Comparison of ENCODE assay signal across 20 cellular contexts in the genomic region with DNA sequence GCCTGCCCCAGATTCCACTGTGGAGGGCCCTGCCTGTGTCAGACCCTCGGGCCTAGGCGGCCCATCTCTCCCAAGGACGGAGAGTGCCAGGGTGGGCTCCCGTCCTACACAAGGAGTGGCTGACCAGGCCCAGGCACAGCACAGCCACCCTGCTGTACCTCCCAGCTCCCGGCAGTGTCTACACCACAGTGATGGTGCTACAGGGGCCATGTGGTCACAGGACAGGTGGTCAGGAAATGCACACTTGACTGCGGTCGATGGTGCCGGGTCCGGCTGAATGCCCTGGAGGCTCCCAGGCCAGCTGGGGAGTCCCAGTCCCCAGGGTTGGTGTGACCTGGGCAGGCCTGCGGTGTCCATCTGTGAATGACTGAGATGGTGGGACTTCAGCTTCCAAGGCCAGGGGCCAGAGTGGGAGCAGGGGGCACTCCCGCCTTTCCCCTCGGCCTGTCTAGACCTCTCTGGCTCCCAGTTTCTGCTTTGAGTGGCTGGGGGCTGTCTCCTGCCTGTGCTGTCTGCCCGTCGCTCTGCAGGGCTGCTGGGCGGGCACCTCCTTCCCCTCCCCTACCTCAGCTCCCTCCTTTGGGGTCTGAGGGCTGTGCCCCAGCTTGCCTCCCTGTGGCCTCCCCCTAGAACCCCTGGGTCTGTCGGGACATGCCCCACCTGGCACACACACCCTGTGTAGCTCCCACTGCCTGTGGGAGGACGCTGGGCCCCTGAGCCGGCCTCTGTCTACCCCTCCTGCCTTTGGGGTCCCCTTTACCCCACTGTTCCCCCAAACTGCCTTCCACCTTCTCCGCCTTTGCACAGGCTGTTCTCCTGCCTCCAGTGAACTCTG. TPM values are rescaled to one million over a fixed set of nuclear protein-coding genes. Genes with fewer than 3 reads are reported as not detected.
DNase-seq lines count a peak whose midpoint lies in the region; ATAC-seq and TF ChIP-seq lines count a peak whose summit lies in the region.
"Had no signal": no experiment of that assay in that cellular context is flagged by ENCODE, and none has a peak within 500 bp of the region (broad histone marks: within the 10 kb centered on the region; RNA-seq: fewer than 3 reads in every experiment).

No MANE protein-coding gene starts in this region.

- no peak overlapping the region for H2AK5ac ChIP-seq in H9 (ENCODE audit: insufficient read length, low read length)

- no peaks in the 10 kb centered on the region for H3K27me3 ChIP-seq in CD4-positive, alpha-beta T cell (ENCODE audit: control insufficient read depth, insufficient read depth, low read length)
- no peaks in the 10 kb centered on the region for H3K27me3 ChIP-seq in H9 (ENCODE audit: insufficient read depth, low read length)
- H3K27me3 ChIP-seq in breast epithelium: peaks cover 0 to 3% of the 10 kb centered on the region in 2 donors
- H3K27me3 ChIP-seq: cardiac muscle cell, testis had no signal

- H2BK5ac ChIP-seq in H9 (ENCODE audit: insufficient read length, low read length): no peak overlapping the region

- POLR2A ChIA-PET in CD4-positive, alpha-beta T cell (lab: Charles Lee): interaction anchor here (2.1 kb wide), 1 partner anchor 11 kb away, joined by 7 read pairs; no protein-coding TSS in a partner anchor

- H2BK12ac ChIP-seq in H9 (ENCODE audit: insufficient read length, low read depth, low read length): no peak overlapping the region

- no peaks in the 10 kb centered on the region for H3K4me1 ChIP-seq in H9 (ENCODE audit: insufficient read depth, low read length)
- peaks cover 0 to 13% of the 10 kb centered on the region in 2 donors for H3K4me1 ChIP-seq in breast epithelium
- H3K4me1 ChIP-seq: parathyroid adenoma had no signal

- H3K27ac ChIP-seq in CD4-positive, alpha-beta T cell (ENCODE audit: low read depth, low read length): no peak overlapping the region
- no peak overlapping the region for H3K27ac ChIP-seq in H9 (ENCODE audit: insufficient read length, low read depth, low read length)
- peak overlapping the region; percentile 7 to 13 for H3K27ac ChIP-seq in breast epithelium
- H3K27ac ChIP-seq: cardiac muscle cell, parathyroid adenoma, testis had no signal

- H3K23me2 ChIP-seq in H9 (ENCODE audit: insufficient read length, low read depth, low read length, poor library complexity, severe bottlenecking): no peaks in the 10 kb centered on the region

- WGBS in H9 (ENCODE audit: extremely low coverage, insufficient read length, low lambda C conversion rate): no CpG with 5 or more reads among the region's 19 CpGs

- H3K27ac Mint-ChIP-seq in CD4-positive, alpha-beta T cell: peak overlapping the region; percentile 33
- H3K27ac Mint-ChIP-seq in H9 (peak overlapping the region; percentile 48 to 90 (median 87); a peak in 6 of 7 replicates), neural crest cell (ENCODE audit: unreplicated experiment) (no peak overlapping the region)
- H3K27ac Mint-ChIP-seq: B cell had no signal

- no peak for TF ChIP-seq CTCF in CD4-positive, alpha-beta T cell (IDR thresholded peaks at IDR 0.05)
- TF ChIP-seq CTCF in H9 (conservative IDR thresholded peaks at IDR 0.05) (no peak), breast epithelium (IDR thresholded peaks at IDR 0.05) (no peak), neural crest cell (conservative IDR thresholded peaks at IDR 0.05) (no peak)

- DNase-seq in CD4-positive, alpha-beta T cell: no peak
- DNase-seq in H9 (no peak), breast epithelium (ENCODE audit: low spot score in 2 of 2) (no peak), neural crest cell (ENCODE audit: low read depth, low spot score) (no peak), NCI-H2107 treated with DMSO at 0.1 percent for 48 hours (lab: John Stamatoyannopoulos, UW; ENCODE audit: unreplicated experiment) (no peak), epidermal melanocyte (ENCODE audit: insufficient read length, low spot score) (no peak)
- DNase-seq: activated CD4-positive, CD25-positive, alpha-beta regulatory T cell treated with anti-CD3 and anti-CD28 coated beads, Interleukin-2, amount 50 U/mL, for 72 hours; activated naive CD4-positive, alpha-beta T cell; left colon; NCI-H1105 treated with DMSO at 0.1 percent for 48 hours; stimulated activated CD4-positive, alpha-beta T cell treated with anti-CD3 and anti-CD28 coated beads, Interleukin-4, amount 100 ng/mL, for 24 hours; stimulated activated CD8-positive, alpha-beta memory T cell treated with anti-CD3 and anti-CD28 coated beads, Interleukin-4, amount 100 ng/mL, for 48 hours; T-helper 2 cell; testis had no signal

- H2AFZ ChIP-seq in H9 (ENCODE audit: low read length): no peak overlapping the region
- H2AFZ ChIP-seq: parathyroid adenoma had no signal

- H3K4ac ChIP-seq in H9 (ENCODE audit: low read depth, low read length): no peak overlapping the region

- H4K8ac ChIP-seq in H9 (replicated peaks; ENCODE audit: insufficient read length, low read depth, low read length): no peak overlapping the region

- H4K5ac ChIP-seq in H9 (ENCODE audit: insufficient read length, low read depth, low read length): no peak overlapping the region

- H3K79me1 ChIP-seq in H9 (ENCODE audit: insufficient read depth, low read depth, low read length, poor library complexity, severe bottlenecking): no peaks in the 10 kb centered on the region

- H3K36me3 Mint-ChIP-seq in CD4-positive, alpha-beta T cell (ENCODE audit: low read depth): peaks cover 36% of the 10 kb centered on the region
- H3K36me3 Mint-ChIP-seq in H9 (ENCODE audit: insufficient read depth in 1 of 3, low read depth in 3 of 3): peaks cover 15 to 51% (median 28%) of the 10 kb centered on the region in 3 experiments
- H3K36me3 Mint-ChIP-seq in neural crest cell (ENCODE audit: low read depth): no peaks in the 10 kb centered on the region

- no peak overlapping the region for H3K4me2 ChIP-seq in H9 (ENCODE audit: insufficient read depth, insufficient read length, low read length)

- H3K9ac ChIP-seq in H9 (ENCODE audit: extremely low read depth, insufficient read length, low read length): no peak overlapping the region
- H3K9ac ChIP-seq: parathyroid adenoma had no signal

- H3K4me3 ChIP-seq in breast epithelium: no peak overlapping the region
- H3K4me3 ChIP-seq: cardiac muscle cell, skin epidermis, testis had no signal

- peaks cover 6% of the 10 kb centered on the region for H3K4me1 Mint-ChIP-seq in CD4-positive, alpha-beta T cell (ENCODE audit: low read depth)
- peaks cover 4 to 8% of the 10 kb centered on the region in 2 experiments for H3K4me1 Mint-ChIP-seq in H9
- no peaks in the 10 kb centered on the region for H3K4me1 Mint-ChIP-seq in neural crest cell
- H3K4me1 Mint-ChIP-seq: B cell had no signal

- H2BK15ac ChIP-seq in H9 (ENCODE audit: low read depth, low read length): no peak overlapping the region

- no peak overlapping the region for H3K14ac ChIP-seq in H9 (ENCODE audit: insufficient read depth, low read length)

- H4K91ac ChIP-seq in H9 (ENCODE audit: insufficient read length, low read depth, low read length): no peak overlapping the region

- H3K36me3 ChIP-seq in breast epithelium: peaks cover 7% of the 10 kb centered on the region

- no peaks in the 10 kb centered on the region for H3K79me2 ChIP-seq in H9 (ENCODE audit: insufficient read depth, low read length)
- H3K79me2 ChIP-seq: parathyroid adenoma had no signal

- H3K4me3 Mint-ChIP-seq in CD4-positive, alpha-beta T cell: peak overlapping the region; percentile 20
- H3K4me3 Mint-ChIP-seq in H9 (no peak overlapping the region; a peak in 1 of 5 replicates), neural crest cell (peak overlapping the region; percentile 66)
- H3K4me3 Mint-ChIP-seq: B cell had no signal

- CTCF ChIA-PET in CD4-positive, alpha-beta T cell (lab: Charles Lee): interaction anchor here (0.8 kb wide), 1 partner anchor 21 kb away, joined by 3 read pairs; no protein-coding TSS in a partner anchor

- no peak overlapping the region for H3T11ph ChIP-seq in H9 (ENCODE audit: low read length)

- TF ChIP-seq POLR2A in breast epithelium (IDR thresholded peaks at IDR 0.05): no peak

- H3K18ac ChIP-seq in H9 (ENCODE audit: insufficient read length, low read depth, low read length): no peak overlapping the region

- H3K27me3 Mint-ChIP-seq in CD4-positive, alpha-beta T cell: no peaks in the 10 kb centered on the region
- H3K27me3 Mint-ChIP-seq in H9 (ENCODE audit: low read depth) (peaks cover 2% of the 10 kb centered on the region; the same call in 1 of the 2 replicates), neural crest cell (ENCODE audit: low read depth) (no peaks in the 10 kb centered on the region)
- H3K27me3 Mint-ChIP-seq: B cell had no signal

- no peak for ATAC-seq in CD4-positive, alpha-beta T cell (ENCODE audit: poor library complexity)
- no peak for ATAC-seq in HG03520 (IDR thresholded peaks at IDR 0.05; ENCODE audit: unreplicated experiment)
- ATAC-seq: left colon, Right ventricle myocardium inferior had no signal

- no peak overlapping the region for H2BK20ac ChIP-seq in H9 (ENCODE audit: low read depth, low read length, poor library complexity, severe bottlenecking)

- no peak overlapping the region for H3K23ac ChIP-seq in H9 (ENCODE audit: insufficient read length, low read depth, low read length)

- no peaks in the 10 kb centered on the region for H4K20me1 ChIP-seq in H9 (ENCODE audit: control insufficient read depth, insufficient read depth, insufficient read length)

- no peak overlapping the region for H3K56ac ChIP-seq in H9 (ENCODE audit: insufficient read length, low read depth, low read length)

- H3K9me3 Mint-ChIP-seq in CD4-positive, alpha-beta T cell: no peaks in the 10 kb centered on the region
- H3K9me3 Mint-ChIP-seq in H9 (no peaks in the 10 kb centered on the region), neural crest cell (no peaks in the 10 kb centered on the region)

- intact Hi-C loops in CD4-positive, alpha-beta T cell (cut with DNase I, micrococcal nuclease): no loop called here
- intact Hi-C loops in breast epithelium (cut with DNase I; ENCODE audit: low total_unique reads): loop anchor here (5.0 kb wide), 1 partner anchor 1360 kb away; the partner anchor contains the start of gene CRTC1

- no peak overlapping the region for H2BK120ac ChIP-seq in H9 (ENCODE audit: low read depth, low read length, poor library complexity, severe bottlenecking)

- no peaks in the 10 kb centered on the region for H3K9me3 ChIP-seq in CD4-positive, alpha-beta T cell (ENCODE audit: control insufficient read depth, low read length)
- H3K9me3 ChIP-seq in H9 (ENCODE audit: control insufficient read depth, low read depth, low read length) (no peaks in the 10 kb centered on the region), breast epithelium (no peaks in the 10 kb centered on the region)
- H3K9me3 ChIP-seq: testis had no signal

RNA-seq across cellular contexts. Expression of gene DDA1, which starts 12.5 kb away (rescaled TPM):
- total RNA-seq in CD4-positive, alpha-beta T cell: 10 to 100 TPM; 41.4 to 43.4 TPM
- total RNA-seq in H9 (2021) (42.3 and 45.7 TPM in 2 replicates), breast epithelium (10 to 100 TPM in 2 of 3 donors, 1 to 10 TPM in 1; 9.2 to 18.7 (median 11.1) TPM), neural crest cell (44.9 and 49.9 TPM in 2 replicates)

RNA-seq across cellular contexts. Expression of gene ANO8, which starts 12.8 kb away (rescaled TPM):
- total RNA-seq in CD4-positive, alpha-beta T cell: 10 to 100 TPM; 15.3 TPM
- total RNA-seq in H9 (2021) (18.9 and 21.9 TPM in 2 replicates), breast epithelium (1 to 10 TPM; 5.1 to 7.2 (median 5.9) TPM), neural crest cell (37.4 and 43.3 TPM in 2 replicates)

RNA-seq across cellular contexts. Expression of gene GTPBP3, which starts 15.5 kb away (rescaled TPM):
- 10 to 100 TPM; 21.2 to 24.0 TPM for total RNA-seq in CD4-positive, alpha-beta T cell
- total RNA-seq in H9 (2021) (62.9 and 71.3 TPM in 2 replicates), breast epithelium (10 to 100 TPM; 15.5 to 22.6 (median 17.7) TPM), neural crest cell (57.8 TPM in 2 replicates)

RNA-seq across cellular contexts. Expression of gene MRPL34, which starts 16.2 kb away (rescaled TPM):
- 10 to 100 TPM; 28.4 to 28.7 TPM for total RNA-seq in CD4-positive, alpha-beta T cell
- total RNA-seq in H9 (2021) (84.6 and 93.6 TPM in 2 replicates), breast epithelium (100 to 1,000 TPM in 1 of 3 donors, 10 to 100 TPM in 2; 88.5 to 139 (median 98.0) TPM), neural crest cell (73.4 and 74.2 TPM in 2 replicates)

RNA-seq across cellular contexts. Expression of gene ABHD8, which starts 18.6 kb away (rescaled TPM):
- 1 to 10 TPM; 4.4 to 4.6 TPM for total RNA-seq in CD4-positive, alpha-beta T cell
- total RNA-seq in H9 (2021): 11.7 and 12.8 TPM in 2 replicates
- 10 to 100 TPM in 2 of 3 donors, 1 to 10 TPM in 1; 6.7 to 14.4 (median 11.0) TPM for total RNA-seq in breast epithelium
- 8.1 and 8.5 TPM in 2 replicates for total RNA-seq in neural crest cell

Comparison
In these comparisons a context has a peak if more than half of its experiments do, and no peak if none do; other contexts are left out.
1. H3K27ac ChIP-seq: peak in breast epithelium (2 of 2); none in CD4-positive, alpha-beta T cell (single experiment) and H9 (single experiment).
2. H3K4me3 Mint-ChIP-seq: peak in CD4-positive, alpha-beta T cell (single experiment) and neural crest cell (single experiment); none in H9 (0 of 2).